ENCODE assay signal across 10 cellular contexts in the genomic region with DNA sequence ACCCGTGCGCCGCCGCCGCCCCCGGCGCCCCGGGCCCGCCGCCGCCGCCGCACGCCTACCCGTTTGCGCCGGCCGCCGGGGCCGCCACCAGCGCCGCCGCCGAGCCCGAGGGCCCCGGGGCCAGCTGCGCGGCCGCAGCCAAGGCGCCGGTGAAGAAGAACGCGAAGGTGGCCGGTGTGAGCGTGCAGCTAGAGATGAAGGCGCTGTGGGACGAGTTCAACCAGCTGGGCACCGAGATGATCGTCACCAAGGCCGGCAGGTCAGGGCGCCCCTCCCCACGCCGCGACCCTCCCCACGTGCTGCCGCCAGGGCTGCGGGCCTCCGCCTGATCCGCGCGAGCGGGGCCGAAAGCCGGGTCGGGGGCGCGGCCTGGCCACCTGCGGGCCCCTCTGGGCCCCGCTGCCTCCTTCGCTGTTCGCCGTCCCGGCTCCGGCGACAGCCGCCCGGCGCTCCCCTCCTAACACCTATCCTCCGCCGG. TPM values are rescaled to one million over a fixed set of nuclear protein-coding genes. Genes with fewer than 3 reads are reported as not detected.
DNase-seq lines count a peak whose midpoint lies in the region; FAIRE-seq and TF ChIP-seq lines count a peak whose summit lies in the region.
"Had no signal": no experiment of that assay in that cellular context is flagged by ENCODE, and none has a peak within 500 bp of the region (broad histone marks: within the 10 kb centered on the region; RNA-seq: fewer than 3 reads in every experiment).

No MANE protein-coding gene starts in this region.

- peaks cover 7% of the 10 kb centered on the region for H3K4me1 ChIP-seq in ES-I3 (ENCODE audit: insufficient read depth, low read length)
- peaks cover 20 to 53% (median 35%) of the 10 kb centered on the region in 3 donors for H3K4me1 ChIP-seq in esophagus squamous epithelium
- H3K4me1 ChIP-seq in skeletal muscle satellite cell (ENCODE audit: control insufficient read depth, insufficient read depth, low read length): peaks cover 10% of the 10 kb centered on the region
- peaks cover 28% of the 10 kb centered on the region for H3K4me1 ChIP-seq in CD4-positive, alpha-beta memory T cell (ENCODE audit: insufficient read depth, low read length)

- peaks cover 21 to 43% (median 30%) of the 10 kb centered on the region in 4 donors for H3K4me1 Mint-ChIP-seq in CD4-positive, alpha-beta memory T cell

- H3K27me3 ChIP-seq in esophagus squamous epithelium (peaks cover 0 to 99% (median 14%) of the 10 kb centered on the region in 4 donors), skeletal muscle satellite cell (ENCODE audit: control insufficient read depth, insufficient read depth, low read length) (peaks cover 5% of the 10 kb centered on the region)
- H3K27me3 ChIP-seq in CD4-positive, alpha-beta memory T cell (ENCODE audit: insufficient read depth, low read length): peaks cover 28% of the 10 kb centered on the region

- peaks cover 0 to 3% (median 0%) of the 10 kb centered on the region in 8 donors for H3K9me3 Mint-ChIP-seq in CD4-positive, alpha-beta memory T cell
- H3K9me3 Mint-ChIP-seq: dendritic cell treated with granulocyte-macrophage colony-stimulating factor and Interleukin-4, amounts not matched to agents 40 ng/mL and 50 ng/mL, for 4 days had no signal

- H3K9ac ChIP-seq in ES-I3 (ENCODE audit: low read depth, low read length) (peak overlapping the region; percentile 30; the same call in 1 of the 2 replicates), skeletal muscle satellite cell (ENCODE audit: low read depth, low read length) (peak overlapping the region; percentile 85)

- peak overlapping the region; percentile 99 for H3K4me2 ChIP-seq in skeletal muscle satellite cell (ENCODE audit: low read length)

- peak overlapping the region in 1 of 4 donors; percentile 13 for H3K27ac ChIP-seq in esophagus squamous epithelium
- no peak overlapping the region for H3K27ac ChIP-seq in CD4-positive, alpha-beta memory T cell (ENCODE audit: low read depth, low read length)

- no peak for FAIRE-seq in D721Med (lab: Jason Lieb, UNC)

- H3K9me3 ChIP-seq in ES-I3 (ENCODE audit: control insufficient read depth, insufficient read depth, low read length) (no peaks in the 10 kb centered on the region), esophagus squamous epithelium (no peaks in the 10 kb centered on the region), skeletal muscle satellite cell (replicated peaks; ENCODE audit: low read length) (no peaks in the 10 kb centered on the region)
- H3K9me3 ChIP-seq in CD4-positive, alpha-beta memory T cell (ENCODE audit: control insufficient read depth in 1 of 2, low read length in 2 of 2): no peaks in the 10 kb centered on the region

- no CpG with 5 or more reads among the region's 70 CpGs for WGBS in esophagus squamous epithelium, 2 donors

- H3K36me3 ChIP-seq in ES-I3 (ENCODE audit: insufficient read depth, low read length) (no peaks in the 10 kb centered on the region), esophagus squamous epithelium (no peaks in the 10 kb centered on the region), skeletal muscle satellite cell (ENCODE audit: insufficient read depth, low read length) (peaks cover 17% of the 10 kb centered on the region)
- no peaks in the 10 kb centered on the region for H3K36me3 ChIP-seq in CD4-positive, alpha-beta memory T cell (ENCODE audit: insufficient read depth, low read length)

- H3K4me3 ChIP-seq in NB4 (ENCODE audit: low read depth, low read length): peak overlapping the region; percentile 43
- peak overlapping the region in 3 of 4 donors; percentile 22 to 57 (median 39) for H3K4me3 ChIP-seq in esophagus squamous epithelium
- H3K4me3 ChIP-seq in skeletal muscle satellite cell (ENCODE audit: low read length): peak overlapping the region; percentile 75
- no peak overlapping the region for H3K4me3 ChIP-seq in CD4-positive, alpha-beta memory T cell (ENCODE audit: low read length in 2 of 2)

- DNase-seq in NB4 (ENCODE audit: low read depth): peak; percentile 44
- no peak for DNase-seq in esophagus squamous epithelium (lab: John Stamatoyannopoulos, UW)
- DNase-seq in LoVo (ENCODE audit: low spot score): no peak
- no peak for DNase-seq in D721Med (ENCODE audit: insufficient read length, low spot score)
- no peak for DNase-seq in CD4-positive, alpha-beta memory T cell
- DNase-seq: activated CD8-positive, alpha-beta memory T cell treated with anti-CD3 and anti-CD28 coated beads for 24 hours had no signal

- no peak overlapping the region for H3K4me3 Mint-ChIP-seq in CD4-positive, alpha-beta memory T cell

- TF ChIP-seq POLR2A in NB4 (IDR thresholded peaks at IDR 0.05; ENCODE audit: extremely low read depth, insufficient read length) (no peak), esophagus squamous epithelium (IDR thresholded peaks at IDR 0.05) (no peak)

- POLR2A ChIA-PET in CD4-positive, alpha-beta memory T cell (lab: Charles Lee; ENCODE audit: partially characterized antibody): no interaction called here

- intact Hi-C loops in esophagus squamous epithelium (cut with DNase I): no loop called here
- intact Hi-C loops in CD4-positive, alpha-beta memory T cell (cut with micrococcal nuclease): no loop called here

- no peak overlapping the region for H3K27ac Mint-ChIP-seq in CD4-positive, alpha-beta memory T cell
- H3K27ac Mint-ChIP-seq: dendritic cell treated with granulocyte-macrophage colony-stimulating factor and Interleukin-4, amounts not matched to agents 40 ng/mL and 50 ng/mL, for 4 days had no signal

- no peaks in the 10 kb centered on the region for H3K36me3 Mint-ChIP-seq in CD4-positive, alpha-beta memory T cell

- CTCF ChIA-PET in CD4-positive, alpha-beta memory T cell (lab: Charles Lee; ENCODE audit: partially characterized antibody): no interaction called here

- H3K27me3 Mint-ChIP-seq in CD4-positive, alpha-beta memory T cell: peaks cover 36 to 37% of the 10 kb centered on the region in 2 donors

- TF ChIP-seq CTCF in NB4 (IDR thresholded peaks at IDR 0.05; ENCODE audit: low read depth, low read length) (no peak), esophagus squamous epithelium (IDR thresholded peaks at IDR 0.05) (no peak), D721Med (IDR thresholded peaks at IDR 0.05; ENCODE audit: insufficient read depth, missing control alignments) (no peak)

RNA-seq across cellular contexts. Expression of gene TBX1, which starts 0.5 kb away (rescaled TPM):
- total RNA-seq in esophagus squamous epithelium: 1 to 10 TPM in 1 of 4 donors, under 1 TPM in 3; 0.18 to 4.4 (median 0.26) TPM
- 1.1 TPM in 1 of 2 replicates, not detected in the other for total RNA-seq in skeletal muscle satellite cell (2012; rRNA removed)
- not detected for total RNA-seq in CD4-positive, alpha-beta memory T cell
- not detected for polyA plus RNA-seq in CD4-positive, alpha-beta memory T cell

RNA-seq across cellular contexts. Expression of gene GP1BB, which starts 37.7 kb away (rescaled TPM):
- 10 to 100 TPM in 1 of 4 donors, 1 to 10 TPM in 3; 4.8 to 40.0 (median 9.7) TPM for total RNA-seq in esophagus squamous epithelium
- 1.3 TPM in 1 of 2 replicates, not detected in the other for total RNA-seq in skeletal muscle satellite cell (2012; rRNA removed)
- not detected for total RNA-seq in CD4-positive, alpha-beta memory T cell
- not detected for polyA plus RNA-seq in CD4-positive, alpha-beta memory T cell
- total RNA-seq: HT1080 had no signal

RNA-seq across cellular contexts. Expression of gene SEPTIN5, which starts 46.8 kb away (rescaled TPM):
- total RNA-seq in esophagus squamous epithelium: 10 to 100 TPM; 19.8 to 69.7 (median 36.3) TPM
- 5.1 and 5.7 TPM in 2 replicates for total RNA-seq in skeletal muscle satellite cell (2012; rRNA removed)
- not detected for total RNA-seq in CD4-positive, alpha-beta memory T cell
- not detected for polyA plus RNA-seq in CD4-positive, alpha-beta memory T cell

Comparison
In these comparisons a context has a peak if more than half of its experiments do, and no peak if none do; other contexts are left out.
1. H3K4me3 ChIP-seq: peak in NB4 (single experiment), esophagus squamous epithelium (3 of 4) and skeletal muscle satellite cell (single experiment); none in CD4-positive, alpha-beta memory T cell (0 of 2).
2. RNA of gene GP1BB, which starts 37.7 kb away (total RNA-seq): 4.8 to 40.0 TPM in esophagus squamous epithelium; not detected in CD4-positive, alpha-beta memory T cell; every median in the first group is over 4 times any median in the second.
3. RNA of gene SEPTIN5, which starts 46.8 kb away (total RNA-seq): 19.8 to 69.7 TPM in esophagus squamous epithelium; not detected in CD4-positive, alpha-beta memory T cell; every median in the first group is over 10 times any median in the second.